In genomic region chr2:127122351-127123027, GRCh38 we compare ENCODE assay signal across 28 cellular contexts. TPM values are rescaled to one million over a fixed set of nuclear protein-coding genes. Genes with fewer than 3 reads are reported as not detected.
DNase-seq lines count a peak whose midpoint lies in the region; ATAC-seq and TF ChIP-seq lines count a peak whose summit lies in the region.
"Had no signal": no experiment of that assay in that cellular context is flagged by ENCODE, and none has a peak within 500 bp of the region (broad histone marks: within the 10 kb centered on the region; RNA-seq: fewer than 3 reads in every experiment).

No MANE protein-coding gene starts in this region.

- TF ChIP-seq POLR2A in heart left ventricle (IDR thresholded peaks at IDR 0.05) = no peak

- H3K4me3 ChIP-seq in right atrium auricular region = no peak overlapping the region
- H3K4me3 ChIP-seq in heart left ventricle = no peak overlapping the region
- no peak overlapping the region for H3K4me3 ChIP-seq in parathyroid adenoma (ENCODE audit: low read depth, low read length)
- H3K4me3 ChIP-seq: BLaER1, prostate gland, skin epidermis, tibial nerve had no signal

- no peaks in the 10 kb centered on the region for H3K4me1 ChIP-seq in right atrium auricular region
- H3K4me1 ChIP-seq in heart left ventricle = peaks cover 0 to 13% (median 0%) of the 10 kb centered on the region in 12 donors
- H3K4me1 ChIP-seq in parathyroid adenoma = no peaks in the 10 kb centered on the region
- H3K4me1 ChIP-seq: prostate gland had no signal

- no peaks in the 10 kb centered on the region for H3K4me1 Mint-ChIP-seq in activated T-helper 17 cell treated with anti-CD3 and anti-CD28 coated beads, Interleukin-2, amount 50 U/mL, for 72 hours
- H3K4me1 Mint-ChIP-seq: neural crest cell, WTC11 had no signal

- no peaks in the 10 kb centered on the region for H3K9me3 Mint-ChIP-seq in activated T-helper 17 cell treated with anti-CD3 and anti-CD28 coated beads, Interleukin-2, amount 50 U/mL, for 72 hours
- H3K9me3 Mint-ChIP-seq: activated CD8-positive, alpha-beta T cell treated with anti-CD3 and anti-CD28 coated beads for 36 hours; activated T-cell treated with anti-CD3 and anti-CD28 coated beads, Interleukin-2, amount 50 U/mL, for 24 hours had no signal

- no peak for TF ChIP-seq CTCF in right atrium auricular region (IDR thresholded peaks at IDR 0.05)
- no peak for TF ChIP-seq CTCF in heart left ventricle (IDR thresholded peaks at IDR 0.05)
- TF ChIP-seq CTCF in parathyroid adenoma (IDR thresholded peaks at IDR 0.05) = no peak

- no peak overlapping the region for H3K4me3 Mint-ChIP-seq in activated T-helper 17 cell treated with anti-CD3 and anti-CD28 coated beads, Interleukin-2, amount 50 U/mL, for 72 hours
- H3K4me3 Mint-ChIP-seq: activated CD8-positive, alpha-beta T cell treated with anti-CD3 and anti-CD28 coated beads for 36 hours; activated T-cell treated with anti-CD3 and anti-CD28 coated beads, Interleukin-2, amount 50 U/mL, for 24 hours; neural crest cell; WTC11 had no signal

- no peak overlapping the region for H3K4me2 ChIP-seq in parathyroid adenoma (ENCODE audit: low read length)
- H3K4me2 ChIP-seq: BLaER1 had no signal

- H3K9me3 ChIP-seq in right atrium auricular region (no peaks in the 10 kb centered on the region), heart left ventricle (no peaks in the 10 kb centered on the region), parathyroid adenoma (ENCODE audit: control insufficient read depth, low read length) (no peaks in the 10 kb centered on the region)
- H3K9me3 ChIP-seq: prostate gland, tibial nerve had no signal

- H2AFZ ChIP-seq in parathyroid adenoma = peak overlapping the region; percentile 58

- no peaks in the 10 kb centered on the region for H3K79me2 ChIP-seq in parathyroid adenoma

- ATAC-seq in heart left ventricle (no peak), GM19395 (IDR thresholded peaks at IDR 0.05; ENCODE audit: unreplicated experiment) (no peak)
- no peak for ATAC-seq in activated T-helper 17 cell treated with anti-CD3 and anti-CD28 coated beads, Interleukin-2, amount 50 U/mL, for 72 hours (replicated peaks)
- ATAC-seq: activated CD8-positive, alpha-beta T cell treated with anti-CD3 and anti-CD28 coated beads for 36 hours; SK-N-SH treated with all-trans-retinoic acid at 6 μM for 48 hours; WTC11 had no signal

- intact Hi-C loops in heart left ventricle (cut with DNase I) = no loop called here

- 81 to 89% (median 87%) methylated on average over 10 of the region's 10 CpGs for WGBS in heart left ventricle, 4 donors

- H3K36me3 Mint-ChIP-seq in activated T-helper 17 cell treated with anti-CD3 and anti-CD28 coated beads, Interleukin-2, amount 50 U/mL, for 72 hours (ENCODE audit: low read depth) = no peaks in the 10 kb centered on the region

- DNase-seq in right atrium auricular region (ENCODE audit: low spot score) (peak; percentile 52), heart left ventricle (no peak), NCI-H2029 treated with DMSO at 0.1 percent for 48 hours (lab: John Stamatoyannopoulos, UW) (no peak), KG1 (lab: John Stamatoyannopoulos, UW) (no peak), SIG-M5 treated with dmso at 0.1 percent for 504 hours (lab: John Stamatoyannopoulos, UW; ENCODE audit: unreplicated experiment) (no peak)
- DNase-seq: activated CD8-positive, alpha-beta T cell treated with anti-CD3 and anti-CD28 coated beads for 36 hours; activated naive CD4-positive, alpha-beta T cell treated with anti-CD3 and anti-CD28 coated beads, Interleukin-2, amount 50 U/mL, for 16 hours; activated T-cell treated with anti-CD3 and anti-CD28 coated beads, Interleukin-2, amount 50 U/mL, for 24 hours; cerebellar nuclear complex; effector CD4-positive, alpha-beta T cell; erythroblast; foreskin melanocyte; hippocampal formation; NCI-H1105; NCI-H510A; stimulated activated CD4-positive, alpha-beta T cell treated with anti-CD3 and anti-CD28 coated beads, Interleukin-2, amount 100 ng/mL, for 24 hours; stimulated activated naive CD4-positive, alpha-beta T cell; T-helper 9 cell had no signal

- no peaks in the 10 kb centered on the region for H3K27me3 Mint-ChIP-seq in activated T-helper 17 cell treated with anti-CD3 and anti-CD28 coated beads, Interleukin-2, amount 50 U/mL, for 72 hours
- H3K27me3 Mint-ChIP-seq: activated CD8-positive, alpha-beta T cell treated with anti-CD3 and anti-CD28 coated beads for 36 hours; activated T-cell treated with anti-CD3 and anti-CD28 coated beads, Interleukin-2, amount 50 U/mL, for 24 hours had no signal

- peak overlapping the region; percentile 21 for H3K27ac Mint-ChIP-seq in activated T-helper 17 cell treated with anti-CD3 and anti-CD28 coated beads, Interleukin-2, amount 50 U/mL, for 72 hours
- H3K27ac Mint-ChIP-seq: activated CD8-positive, alpha-beta T cell treated with anti-CD3 and anti-CD28 coated beads for 36 hours; activated T-cell treated with anti-CD3 and anti-CD28 coated beads, Interleukin-2, amount 50 U/mL, for 24 hours; WTC11 had no signal

- H3K27me3 ChIP-seq in right atrium auricular region (no peaks in the 10 kb centered on the region), heart left ventricle (peaks cover 0 to 5% (median 0%) of the 10 kb centered on the region in 9 donors), parathyroid adenoma (ENCODE audit: control insufficient read depth, insufficient read depth, low read length) (no peaks in the 10 kb centered on the region)
- H3K27me3 ChIP-seq: BLaER1, tibial nerve had no signal

- H3K36me3 ChIP-seq in right atrium auricular region (no peaks in the 10 kb centered on the region), heart left ventricle (no peaks in the 10 kb centered on the region), parathyroid adenoma (ENCODE audit: control insufficient read depth, insufficient read depth, low read length) (no peaks in the 10 kb centered on the region)
- H3K36me3 ChIP-seq: BLaER1, prostate gland, tibial nerve had no signal

- no peak overlapping the region for H3K9ac ChIP-seq in parathyroid adenoma
- H3K9ac ChIP-seq: BLaER1 had no signal

- H3K27ac ChIP-seq in right atrium auricular region (no peak overlapping the region), heart left ventricle (no peak overlapping the region), parathyroid adenoma (no peak overlapping the region)
- H3K27ac ChIP-seq: BLaER1, prostate gland had no signal

RNA-seq across cellular contexts. Expression of gene BIN1, which starts 15.5 kb away (rescaled TPM):
- total RNA-seq in right atrium auricular region = 10 to 100 TPM in 1 of 2 donors, 1 to 10 TPM in 1; 7.6 to 15.3 TPM
- 10 to 100 TPM; 10.9 to 22.2 (median 16.8) TPM for total RNA-seq in heart left ventricle
- 1 to 10 TPM; 4.3 to 9.6 TPM for polyA plus RNA-seq in heart left ventricle
- 100 to 1,000 TPM in 1 of 2 donors, 10 to 100 TPM in 1; 84.0 to 110 TPM for total RNA-seq in activated T-helper 17 cell treated with anti-CD3 and anti-CD28 coated beads, Interleukin-2, amount 50 U/mL, for 72 hours
